ENCODE assay signal across 8 cellular contexts in genomic region chr9:83219154-83219923, GRCh38.
A peak's percentile ranks its signal among the peaks of the same experiment; 100 is the strongest.
DNase-seq lines count a peak whose midpoint lies in the region; ATAC-seq and TF ChIP-seq lines count a peak whose summit lies in the region.

No MANE protein-coding gene starts in this region.

- H3K4me2 ChIP-seq in DOHH2 (ENCODE audit: low read length), result no peak overlapping the region

- H3K4me3 ChIP-seq in DOHH2 (ENCODE audit: low read length), result no peak overlapping the region
- peak overlapping the region; percentile 37 for H3K4me3 ChIP-seq in HAP-1
- H3K4me3 ChIP-seq in aorta (ENCODE audit: low read length in 2 of 2), result peak overlapping the region; percentile 47 to 68

- no peaks in the 10 kb centered on the region for H3K36me3 Mint-ChIP-seq in activated T-helper 1 cell treated with anti-CD3 and anti-CD28 coated beads, Interleukin-12 subunit alpha, Interleukin-12 subunit beta, Interleukin-2, Interleukin-4 antibody, amounts not matched to agents 30 ng/mL and 10 ng/mL and 1 ng/mL, durations not matched to agents 14 hours and 24 hours and 36 hours (ENCODE audit: low read depth)
- no peaks in the 10 kb centered on the region for H3K36me3 Mint-ChIP-seq in natural killer cell

- peak overlapping the region; percentile 85 for H3K4me3 Mint-ChIP-seq in activated T-helper 1 cell treated with anti-CD3 and anti-CD28 coated beads, Interleukin-12 subunit alpha, Interleukin-12 subunit beta, Interleukin-2, Interleukin-4 antibody, amounts not matched to agents 30 ng/mL and 10 ng/mL and 1 ng/mL, durations not matched to agents 14 hours and 24 hours and 36 hours
- peak overlapping the region; percentile 85 for H3K4me3 Mint-ChIP-seq in natural killer cell

- H3K4me1 Mint-ChIP-seq in activated T-helper 1 cell treated with anti-CD3 and anti-CD28 coated beads, Interleukin-12 subunit alpha, Interleukin-12 subunit beta, Interleukin-2, Interleukin-4 antibody, amounts not matched to agents 30 ng/mL and 10 ng/mL and 1 ng/mL, durations not matched to agents 14 hours and 24 hours and 36 hours (ENCODE audit: low read depth), result peaks cover 7% of the 10 kb centered on the region
- peaks cover 5 to 10% of the 10 kb centered on the region in 2 donors for H3K4me1 Mint-ChIP-seq in natural killer cell

- no peaks in the 10 kb centered on the region for H3K79me2 ChIP-seq in DOHH2 (ENCODE audit: control insufficient read depth, low read length)

- H3K27me3 ChIP-seq in DOHH2 (ENCODE audit: control insufficient read depth, low read length), result no peaks in the 10 kb centered on the region
- H3K27me3 ChIP-seq in HAP-1 (ENCODE audit: low read depth), result no peaks in the 10 kb centered on the region
- H3K27me3 ChIP-seq in aorta (ENCODE audit: control insufficient read depth in 1 of 2, insufficient read depth in 2 of 2, low read length in 1 of 2), result no peaks in the 10 kb centered on the region

- no peaks in the 10 kb centered on the region for H3K4me1 ChIP-seq in DOHH2 (ENCODE audit: control insufficient read depth, low read length)
- no peaks in the 10 kb centered on the region for H3K4me1 ChIP-seq in HAP-1
- no peaks in the 10 kb centered on the region for H3K4me1 ChIP-seq in aorta (ENCODE audit: control insufficient read depth in 1 of 2, insufficient read depth in 2 of 2, low read length in 2 of 2)

- H3K27ac ChIP-seq in DOHH2 (ENCODE audit: low read depth, low read length) (no peak overlapping the region), aorta (ENCODE audit: low read depth in 1 of 2, low read length in 2 of 2) (no peak overlapping the region)

- no peaks in the 10 kb centered on the region for H3K9me2 ChIP-seq in DOHH2 (replicated peaks; ENCODE audit: control insufficient read depth, low read length)

- peak; percentile 25 for TF ChIP-seq CTCF in DOHH2 (IDR thresholded peaks at IDR 0.05; ENCODE audit: low read depth, low read length, poor library complexity, severe bottlenecking)
- no peak for TF ChIP-seq CTCF in natural killer cell (IDR thresholded peaks at IDR 0.05)

- WGBS in aorta, 2 donors, result 1 to 2% methylated on average over 40 of the region's 40 CpGs

- H3K36me3 ChIP-seq in DOHH2 (ENCODE audit: control insufficient read depth, low read length) (no peaks in the 10 kb centered on the region), HAP-1 (replicated peaks) (no peaks in the 10 kb centered on the region), aorta (ENCODE audit: control insufficient read depth in 1 of 2, insufficient read depth in 2 of 2, low read length in 1 of 2) (no peaks in the 10 kb centered on the region)

- in situ Hi-C loops in HAP-1 (cut with MboI; ENCODE audit: low sequenced_read_pairs), result loop anchor here (25.0 kb wide), 1 partner anchor 693 kb away; the partner anchor contains the start of gene KIF27

- no peaks in the 10 kb centered on the region for H4K20me1 ChIP-seq in DOHH2 (ENCODE audit: control insufficient read depth, insufficient read depth, low read depth, low read length)

- no peaks in the 10 kb centered on the region for H3K9me3 Mint-ChIP-seq in activated T-helper 1 cell treated with anti-CD3 and anti-CD28 coated beads, Interleukin-12 subunit alpha, Interleukin-12 subunit beta, Interleukin-2, Interleukin-4 antibody, amounts not matched to agents 30 ng/mL and 10 ng/mL and 1 ng/mL, durations not matched to agents 14 hours and 24 hours and 36 hours
- no peaks in the 10 kb centered on the region for H3K9me3 Mint-ChIP-seq in natural killer cell

- peaks cover 20% of the 10 kb centered on the region for H3K27me3 Mint-ChIP-seq in activated T-helper 1 cell treated with anti-CD3 and anti-CD28 coated beads, Interleukin-12 subunit alpha, Interleukin-12 subunit beta, Interleukin-2, Interleukin-4 antibody, amounts not matched to agents 30 ng/mL and 10 ng/mL and 1 ng/mL, durations not matched to agents 14 hours and 24 hours and 36 hours (ENCODE audit: insufficient read depth)
- H3K27me3 Mint-ChIP-seq in natural killer cell (ENCODE audit: low read depth in 2 of 2), result peaks cover 28 to 32% of the 10 kb centered on the region in 2 donors

- intact Hi-C loops in activated T-helper 1 cell treated with anti-CD3 and anti-CD28 coated beads, Interleukin-12 subunit alpha, Interleukin-12 subunit beta, Interleukin-2, Interleukin-4 antibody, amounts not matched to agents 30 ng/mL and 10 ng/mL and 1 ng/mL, durations not matched to agents 14 hours and 24 hours and 36 hours (cut with micrococcal nuclease), result no loop called here
- intact Hi-C loops in natural killer cell (cut with micrococcal nuclease) (no loop called here), aorta (cut with DNase I) (loop anchor here in 1 of 2 donors (10.0 kb wide), 1 partner anchor 325 kb away; no protein-coding TSS in a partner anchor)

- no peak overlapping the region for H3K27ac Mint-ChIP-seq in activated T-helper 1 cell treated with anti-CD3 and anti-CD28 coated beads, Interleukin-12 subunit alpha, Interleukin-12 subunit beta, Interleukin-2, Interleukin-4 antibody, amounts not matched to agents 30 ng/mL and 10 ng/mL and 1 ng/mL, durations not matched to agents 14 hours and 24 hours and 36 hours
- H3K27ac Mint-ChIP-seq in natural killer cell, result no peak overlapping the region

- ATAC-seq in natural killer cell (peak in 2 of 3 donors; percentile 33 to 50), aorta (ENCODE audit: low FRiP score) (peak; percentile 94)

- H3F3A ChIP-seq in DOHH2 (ENCODE audit: control insufficient read depth, insufficient read depth), result no peaks in the 10 kb centered on the region

- peak; percentile 58 to 81 for DNase-seq in HAP-1 (ENCODE audit: low spot score in 2 of 2)
- DNase-seq in NCI-H2029 (lab: John Stamatoyannopoulos, UW), result peak; percentile 83
- DNase-seq in activated T-helper 1 cell treated with anti-CD3 and anti-CD28 coated beads, Interleukin-12 subunit alpha, Interleukin-12 subunit beta, Interleukin-2, Interleukin-4 antibody, amounts not matched to agents 30 ng/mL and 10 ng/mL and 1 ng/mL, durations not matched to agents 14 hours and 24 hours and 36 hours (ENCODE audit: low spot score), result no peak
- peak; percentile 28 for DNase-seq in germinal center (ENCODE audit: low spot score)
- DNase-seq in natural killer cell, result no peak
- peak; percentile 76 to 88 for DNase-seq in aorta
- no peak for DNase-seq in stimulated activated naive CD4-positive, alpha-beta T cell treated with Interleukin-2 at 50 U/mL for 16 hours (lab: John Stamatoyannopoulos, UW)

- H3K9me3 ChIP-seq in DOHH2 (ENCODE audit: control insufficient read depth, insufficient read depth, low read length) (no peaks in the 10 kb centered on the region), HAP-1 (no peaks in the 10 kb centered on the region), aorta (ENCODE audit: control insufficient read depth, low read length) (no peaks in the 10 kb centered on the region)

Comparison
In these comparisons a context has a peak if more than half of its experiments do, and no peak if none do; other contexts are left out.
1. DNase-seq: peak in HAP-1 (2 of 2), NCI-H2029 (single experiment), germinal center (single experiment) and aorta (2 of 2); none in activated T-helper 1 cell treated with anti-CD3 and anti-CD28 coated beads, Interleukin-12 subunit alpha, Interleukin-12 subunit beta, Interleukin-2, Interleukin-4 antibody, amounts not matched to agents 30 ng/mL and 10 ng/mL and 1 ng/mL, durations not matched to agents 14 hours and 24 hours and 36 hours (single experiment), natural killer cell (single experiment) and stimulated activated naive CD4-positive, alpha-beta T cell treated with Interleukin-2 at 50 U/mL for 16 hours (single experiment).